Comparison of ENCODE assay signal across 8 cellular contexts in genomic region chr1:40774266-40774998, GRCh38. TPM values are rescaled to one million over a fixed set of nuclear protein-coding genes. Genes with fewer than 3 reads are reported as not detected.
A peak's percentile ranks its signal among the peaks of the same experiment; 100 is the strongest.
DNase-seq lines count a peak whose midpoint lies in the region; ATAC-seq and TF ChIP-seq lines count a peak whose summit lies in the region.

No MANE protein-coding gene starts in this region.

- no peaks in the 10 kb centered on the region for H3K27me3 ChIP-seq in right atrium auricular region

- H3K36me3 ChIP-seq in right atrium auricular region: peaks cover 30% of the 10 kb centered on the region

- H3K27ac ChIP-seq in right atrium auricular region: no peak overlapping the region

- ATAC-seq in GM21381 (IDR thresholded peaks at IDR 0.05; ENCODE audit: unreplicated experiment): no peak
- ATAC-seq in GM18498 (IDR thresholded peaks at IDR 0.05; ENCODE audit: unreplicated experiment): no peak

- peaks cover 4 to 7% of the 10 kb centered on the region in 2 donors for H3K9me3 ChIP-seq in right atrium auricular region

- peak; percentile 69 to 80 for TF ChIP-seq CTCF in right atrium auricular region (IDR thresholded peaks at IDR 0.05)

- no peak overlapping the region for H3K4me3 ChIP-seq in right atrium auricular region

- H3K4me1 ChIP-seq in right atrium auricular region: peaks cover 0 to 5% of the 10 kb centered on the region in 2 donors

- DNase-seq in NCI-H510A (lab: John Stamatoyannopoulos, UW) (peak; percentile 29), NCI-H510A treated with DMSO at 0.1 percent for 48 hours (lab: John Stamatoyannopoulos, UW) (no peak), SHP77 treated with DMSO at 0.1 percent for 48 hours (lab: John Stamatoyannopoulos, UW) (peak; percentile 14), right atrium auricular region (ENCODE audit: low spot score) (no peak)
- DNase-seq in activated gamma-delta T cell treated with anti-CD3 and anti-CD28 coated beads, Interleukin-2, amount 50 U/mL, for 16 hours (ENCODE audit: low read depth): peak; percentile 51
- DNase-seq in stimulated activated CD4-positive, alpha-beta T cell treated with anti-CD3 and anti-CD28 coated beads, Interleukin-12 subunit alpha, Interleukin-12 subunit beta, amount 100 ng/mL, for 48 hours (ENCODE audit: low read depth in 2 of 3, low spot score in 1 of 3): peak; percentile 27 to 64 (median 52)

RNA-seq across cellular contexts. Expression of gene KCNQ4, which starts 9.2 kb away (rescaled TPM):
- 1 to 10 TPM; 1.0 to 1.7 TPM for total RNA-seq in right atrium auricular region

Comparison
In these comparisons a context has a peak if more than half of its experiments do, and no peak if none do; other contexts are left out.
1. DNase-seq: peak in NCI-H510A (single experiment), SHP77 treated with DMSO at 0.1 percent for 48 hours (single experiment), activated gamma-delta T cell treated with anti-CD3 and anti-CD28 coated beads, Interleukin-2, amount 50 U/mL, for 16 hours (single experiment) and stimulated activated CD4-positive, alpha-beta T cell treated with anti-CD3 and anti-CD28 coated beads, Interleukin-12 subunit alpha, Interleukin-12 subunit beta, amount 100 ng/mL, for 48 hours (3 of 3); none in NCI-H510A treated with DMSO at 0.1 percent for 48 hours (single experiment) and right atrium auricular region (single experiment).